In genomic region chr4:6022607-6023288, GRCh38 we compare ENCODE assay signal across 20 cellular contexts. TPM values are rescaled to one million over a fixed set of nuclear protein-coding genes. Genes with fewer than 3 reads are reported as not detected.
A peak's percentile ranks its signal among the peaks of the same experiment; 100 is the strongest.
DNase-seq lines count a peak whose midpoint lies in the region; ATAC-seq, FAIRE-seq and TF ChIP-seq lines count a peak whose summit lies in the region.
"Had no signal": no experiment of that assay in that cellular context is flagged by ENCODE, and none has a peak within 500 bp of the region (broad histone marks: within the 10 kb centered on the region; RNA-seq: fewer than 3 reads in every experiment).

No MANE protein-coding gene starts in this region.

- H3K14ac ChIP-seq in H1 (ENCODE audit: insufficient read length) (no peak overlapping the region), neuronal stem cell (ENCODE audit: low read length) (peak overlapping the region; percentile 26)

- H2BK15ac ChIP-seq in H1 (ENCODE audit: low read length), result no peak overlapping the region
- H2BK15ac ChIP-seq in neuronal stem cell (ENCODE audit: low read length), result no peak overlapping the region

- no peak overlapping the region; the same call in 1 of the 2 replicates for H3K18ac ChIP-seq in H1 (ENCODE audit: extremely low read depth, low read length)
- H3K18ac ChIP-seq in neuronal stem cell (ENCODE audit: low read length), result no peak overlapping the region

- 89% methylated on average over 30 of the region's 30 CpGs; no CpG with 5 or more reads in 1 of the 2 experiments for WGBS in H1 (ENCODE audit: extremely low coverage in 1 of 2, insufficient coverage in 1 of 2, insufficient read length in 1 of 2, insufficient replicate concordance in 2 of 2, low coverage in 1 of 2, low lambda C conversion rate in 2 of 2, missing lambda C conversion rate in 1 of 2), 2 experiments
- no CpG with 5 or more reads among the region's 30 CpGs for WGBS in neuronal stem cell (ENCODE audit: extremely low coverage in 2 of 2, insufficient read length in 2 of 2, insufficient replicate concordance in 1 of 2), 2 donors

- H3K36me3 ChIP-seq in H1 (ENCODE audit: control insufficient read depth in 2 of 4, insufficient read depth in 4 of 4, low read length in 3 of 4) (no peaks in the 10 kb centered on the region), neuronal stem cell (replicated peaks in 1 of 2; ENCODE audit: control insufficient read depth in 2 of 2, insufficient read depth in 2 of 2, low read length in 2 of 2) (no peaks in the 10 kb centered on the region)

- no peak overlapping the region for H4K5ac ChIP-seq in H1 (ENCODE audit: insufficient read length, low read depth, low read length)

- no peak for TF ChIP-seq EP300 in H1 (IDR thresholded peaks at IDR 0.05; ENCODE audit: borderline replicate concordance in 1 of 2, low read depth in 2 of 2, low read length in 2 of 2)

- TF ChIP-seq POLR2A in H1 (IDR thresholded peaks at IDR 0.05; ENCODE audit: control extremely low read depth in 1 of 2, low read depth in 2 of 2, low read length in 2 of 2), result no peak

- no peak overlapping the region for H3K56ac ChIP-seq in H1 (replicated peaks; ENCODE audit: insufficient read length, low read depth, low read length)

- H3K9ac ChIP-seq in H1 (replicated peaks in 1 of 4; ENCODE audit: extremely low read depth in 1 of 4, low read depth in 3 of 4, low read length in 3 of 4) (no peak overlapping the region), neuronal stem cell (ENCODE audit: low read depth, low read length, poor library complexity) (no peak overlapping the region)

- no peak for TF ChIP-seq RAD21 in H1 (IDR thresholded peaks at IDR 0.05 in 1 of 2, conservative IDR thresholded peaks at IDR 0.05 in 1 of 2; ENCODE audit: low read depth in 2 of 2, low read length in 2 of 2)

- H2BK120ac ChIP-seq in H1 (replicated peaks; ENCODE audit: low read depth, low read length), result no peak overlapping the region
- no peak overlapping the region for H2BK120ac ChIP-seq in neuronal stem cell (ENCODE audit: low read depth, low read length)

- no peak overlapping the region for H3K27ac Mint-ChIP-seq in stimulated activated naive CD8-positive, alpha-beta T cell treated with anti-CD3 and anti-CD28 coated beads, Interleukin-15, amount 100 ng/mL, for 72 hours
- no peak overlapping the region for H3K27ac Mint-ChIP-seq in activated T-helper 17 cell treated with anti-CD3 and anti-CD28 coated beads, Interleukin-2, amount 50 U/mL, for 72 hours
- H3K27ac Mint-ChIP-seq in nephron progenitor cell, result no peak overlapping the region
- H3K27ac Mint-ChIP-seq: GM23338 had no signal

- H2AFZ ChIP-seq in H1 (ENCODE audit: low read length) (no peak overlapping the region), neuronal stem cell (ENCODE audit: low read length) (no peak overlapping the region)
- H2AFZ ChIP-seq: GM23338 had no signal

- H3K4me3 ChIP-seq in H1 (ENCODE audit: extremely low read depth in 1 of 4, insufficient read depth in 2 of 4, low read depth in 3 of 4, low read length in 4 of 4) (no peak overlapping the region), neuronal stem cell (ENCODE audit: low read length in 2 of 2) (no peak overlapping the region)
- H3K4me3 ChIP-seq: GM23338 had no signal

- POLR2A ChIA-PET in H1 (lab: Charles Lee; ENCODE audit: partially characterized antibody), result no interaction called here

- H3K23ac ChIP-seq in H1 (ENCODE audit: insufficient read length) (no peak overlapping the region), neuronal stem cell (ENCODE audit: low read depth, low read length, poor library complexity) (no peak overlapping the region)

- no peak overlapping the region for H3K4me3 Mint-ChIP-seq in stimulated activated naive CD8-positive, alpha-beta T cell treated with anti-CD3 and anti-CD28 coated beads, Interleukin-15, amount 100 ng/mL, for 72 hours
- no peak overlapping the region for H3K4me3 Mint-ChIP-seq in activated T-helper 17 cell treated with anti-CD3 and anti-CD28 coated beads, Interleukin-2, amount 50 U/mL, for 72 hours
- no peak overlapping the region for H3K4me3 Mint-ChIP-seq in nephron progenitor cell
- H3K4me3 Mint-ChIP-seq: CD4-positive, alpha-beta memory T cell; GM23338 had no signal

- no peaks in the 10 kb centered on the region for H3K79me2 ChIP-seq in H1 (ENCODE audit: control insufficient read depth in 1 of 2, insufficient read depth in 2 of 2, low read length in 2 of 2)

- H3K27ac ChIP-seq in H1 (ENCODE audit: low read depth, low read length), result no peak overlapping the region
- no peak overlapping the region for H3K27ac ChIP-seq in neuronal stem cell (replicated peaks; ENCODE audit: low read length)

- H2AK5ac ChIP-seq in H1 (ENCODE audit: low read depth, low read length) (no peak overlapping the region), neuronal stem cell (ENCODE audit: low read depth, low read length) (peak overlapping the region; percentile 87)

- H4K8ac ChIP-seq in H1 (ENCODE audit: extremely low read depth, insufficient read depth, low read length) (peak overlapping the region; percentile 60; the same call in 1 of the 2 replicates), neuronal stem cell (ENCODE audit: low read depth, low read length) (no peak overlapping the region)

- H2BK20ac ChIP-seq in H1 (ENCODE audit: low read length), result 0 out of 2 replicates have a peak overlapping the region, but pooled peaks have one; percentile 48

- no peak overlapping the region for H2BK12ac ChIP-seq in H1 (ENCODE audit: low read depth, low read length)
- no peak overlapping the region for H2BK12ac ChIP-seq in neuronal stem cell (ENCODE audit: low read length)

- TF ChIP-seq CTCF in H1 (IDR thresholded peaks at IDR 0.05; ENCODE audit: control extremely low read depth in 1 of 3, insufficient read depth in 1 of 3, low read depth in 1 of 3, low read length in 3 of 3) (no peak), nephron progenitor cell (IDR thresholded peaks at IDR 0.05) (no peak)

- ATAC-seq in stimulated activated naive CD8-positive, alpha-beta T cell treated with anti-CD3 and anti-CD28 coated beads, Interleukin-15, amount 100 ng/mL, for 72 hours, result peak; percentile 9
- ATAC-seq in stimulated activated naive CD8-positive, alpha-beta T cell treated with anti-CD3 and anti-CD28 coated beads, Interleukin-15, Interleukin-2, amounts not matched to agents 100 U/mL and 50 U/mL, for 24 hours, result no peak
- ATAC-seq in activated T-helper 17 cell treated with anti-CD3 and anti-CD28 coated beads, Interleukin-2, amount 50 U/mL, for 72 hours (replicated peaks), result no peak
- ATAC-seq: GM23338 had no signal

- H3K4me1 Mint-ChIP-seq in stimulated activated naive CD8-positive, alpha-beta T cell treated with anti-CD3 and anti-CD28 coated beads, Interleukin-15, amount 100 ng/mL, for 72 hours, result no peaks in the 10 kb centered on the region
- H3K4me1 Mint-ChIP-seq in activated T-helper 17 cell treated with anti-CD3 and anti-CD28 coated beads, Interleukin-2, amount 50 U/mL, for 72 hours, result no peaks in the 10 kb centered on the region
- peaks cover 15% of the 10 kb centered on the region for H3K4me1 Mint-ChIP-seq in nephron progenitor cell

- H4K91ac ChIP-seq in H1 (replicated peaks; ENCODE audit: insufficient read length, low read length) (no peak overlapping the region), neuronal stem cell (ENCODE audit: low read depth, low read length, poor library complexity) (no peak overlapping the region)

- CTCF ChIA-PET in H1 (lab: Charles Lee; ENCODE audit: partially characterized antibody), result interaction anchor here (0.7 to 6.8 kb wide), 5 partner anchors 10 to 1371 kb away, joined by 3 to 74 read pairs (median 62); no protein-coding TSS in a partner anchor

- no peak for FAIRE-seq in H1 (lab: Jason Lieb, UNC)
- FAIRE-seq: GM12891, GM18507, H54 had no signal

- H3K4ac ChIP-seq in H1 (replicated peaks; ENCODE audit: insufficient read length, low read depth, low read length) (no peak overlapping the region), neuronal stem cell (ENCODE audit: low read length) (no peak overlapping the region)

- no peaks in the 10 kb centered on the region for H3K36me3 Mint-ChIP-seq in activated T-helper 17 cell treated with anti-CD3 and anti-CD28 coated beads, Interleukin-2, amount 50 U/mL, for 72 hours (ENCODE audit: low read depth)
- no peaks in the 10 kb centered on the region for H3K36me3 Mint-ChIP-seq in nephron progenitor cell (ENCODE audit: low read depth)
- H3K36me3 Mint-ChIP-seq: CD4-positive, alpha-beta memory T cell had no signal

- no peak overlapping the region for H3K4me2 ChIP-seq in H1 (ENCODE audit: insufficient read depth in 1 of 2, low read depth in 2 of 2, low read length in 2 of 2)
- H3K4me2 ChIP-seq in neuronal stem cell (ENCODE audit: insufficient read depth, low read length, poor library complexity, severe bottlenecking), result no peak overlapping the region
- H3K4me2 ChIP-seq: GM23338 had no signal

- H2BK5ac ChIP-seq in H1 (ENCODE audit: low read depth, low read length) (no peak overlapping the region), neuronal stem cell (ENCODE audit: low read length) (no peak overlapping the region)

- H3K27me3 Mint-ChIP-seq in stimulated activated naive CD8-positive, alpha-beta T cell treated with anti-CD3 and anti-CD28 coated beads, Interleukin-15, amount 100 ng/mL, for 72 hours, result peaks cover 16% of the 10 kb centered on the region
- H3K27me3 Mint-ChIP-seq in activated T-helper 17 cell treated with anti-CD3 and anti-CD28 coated beads, Interleukin-2, amount 50 U/mL, for 72 hours, result peaks cover 12% of the 10 kb centered on the region
- H3K27me3 Mint-ChIP-seq in nephron progenitor cell (ENCODE audit: low read depth, poor library complexity), result peaks cover 43% of the 10 kb centered on the region

- H3K79me1 ChIP-seq in H1 (ENCODE audit: low read depth, low read length), result no peaks in the 10 kb centered on the region
- H3K79me1 ChIP-seq in neuronal stem cell (ENCODE audit: low read depth, low read length), result no peaks in the 10 kb centered on the region

- H3K9me3 Mint-ChIP-seq in stimulated activated naive CD8-positive, alpha-beta T cell treated with anti-CD3 and anti-CD28 coated beads, Interleukin-15, amount 100 ng/mL, for 72 hours, result no peaks in the 10 kb centered on the region
- H3K9me3 Mint-ChIP-seq in activated T-helper 17 cell treated with anti-CD3 and anti-CD28 coated beads, Interleukin-2, amount 50 U/mL, for 72 hours, result no peaks in the 10 kb centered on the region
- H3K9me3 Mint-ChIP-seq in nephron progenitor cell, result no peaks in the 10 kb centered on the region
- H3K9me3 Mint-ChIP-seq: GM23338 had no signal

- H3K27me3 ChIP-seq in H1 (replicated peaks in 1 of 4; ENCODE audit: control insufficient read depth in 3 of 4, extremely low read depth in 1 of 4, insufficient read depth in 3 of 4, low read length in 3 of 4) (no peaks in the 10 kb centered on the region), neuronal stem cell (ENCODE audit: control insufficient read depth in 3 of 3, insufficient read depth in 3 of 3, low read depth in 1 of 3, low read length in 3 of 3) (peaks cover 0 to 22% (median 0%) of the 10 kb centered on the region in 3 experiments)

- no peak for DNase-seq in stimulated activated naive CD8-positive, alpha-beta T cell treated with anti-CD3 and anti-CD28 coated beads, Interleukin-15, amount 100 ng/mL, for 72 hours
- DNase-seq in stimulated activated naive CD8-positive, alpha-beta T cell treated with anti-CD3 and anti-CD28 coated beads, Interleukin-15, Interleukin-2, amounts not matched to agents 100 U/mL and 50 U/mL, for 24 hours, result no peak
- DNase-seq in H1 (ENCODE audit: low read depth in 1 of 2, low spot score in 2 of 2) (no peak), neuronal stem cell (ENCODE audit: low spot score) (no peak), nephron progenitor cell (no peak)
- DNase-seq: C1 segment of cervical spinal cord; Calu3; CD4-positive, alpha-beta memory T cell; COR-L47; GF-D8; HCEC 1CT had no signal

- H4K20me1 ChIP-seq in H1 (replicated peaks in 1 of 2; ENCODE audit: control insufficient read depth in 1 of 2, insufficient read depth in 2 of 2, low read length in 2 of 2), result no peaks in the 10 kb centered on the region

- H3K4me1 ChIP-seq in H1 (replicated peaks in 1 of 4; ENCODE audit: control insufficient read depth in 3 of 4, insufficient read depth in 4 of 4, low read length in 3 of 4) (peaks cover 0 to 8% (median 5%) of the 10 kb centered on the region in 4 experiments; a peak in 6 of 7 replicates), neuronal stem cell (ENCODE audit: control insufficient read depth in 2 of 2, insufficient read depth in 1 of 2, low read depth in 1 of 2, low read length in 2 of 2) (no peaks in the 10 kb centered on the region)

- no peaks in the 10 kb centered on the region for H3K23me2 ChIP-seq in H1 (ENCODE audit: low read depth, low read length)

- H3K9me3 ChIP-seq in H1 (ENCODE audit: insufficient read depth in 2 of 2, low read depth in 1 of 2, low read length in 1 of 2) (no peaks in the 10 kb centered on the region), neuronal stem cell (replicated peaks in 1 of 2; ENCODE audit: control insufficient read depth in 2 of 2, insufficient read depth in 1 of 2, low read depth in 1 of 2, low read length in 2 of 2) (no peaks in the 10 kb centered on the region)

RNA-seq across cellular contexts. Expression of gene C4orf50, which starts 4.5 kb away (rescaled TPM):
- 0.22 and 0.23 TPM in 2 replicates for total RNA-seq in H1 (2021; fragmentation: NEBNext Ultra II Directional; extraction: Animal tissue kit (Norgen Biotek cat#: 25700))
- polyA plus RNA-seq in H1 (2011; rRNA removed), result 0.08 and 0.16 TPM in 2 replicates
- polyA plus RNA-seq in H1 (2011; cell fraction: cytosol; rRNA removed), result 0.14 TPM
- 0.44 TPM for polyA plus RNA-seq in H1 (2011; cell fraction: nucleus; rRNA removed)
- polyA plus RNA-seq in H1 (2012, experiment 1 of 2), result 0.15 to 0.25 TPM (median 0.20 TPM) in 4 replicates
- polyA plus RNA-seq in H1 (2012, experiment 2 of 2), result 0.04 TPM
- polyA plus RNA-seq in H1 (2013, experiment 1 of 2), result 0.06 TPM
- 0.09 TPM for polyA plus RNA-seq in H1 (2013, experiment 2 of 2)
- 0.32 and 0.46 TPM in 2 replicates for polyA minus RNA-seq in H1 (2011; rRNA and poly(A)+ RNA removed)
- polyA minus RNA-seq in H1 (2011; cell fraction: cytosol; rRNA and poly(A)+ RNA removed), result 0.22 TPM
- polyA minus RNA-seq in H1 (2011; cell fraction: nucleus; rRNA and poly(A)+ RNA removed), result 0.70 TPM
- 0.01 TPM for polyA plus RNA-seq in neuronal stem cell (2013, experiment 1 of 2)
- 0.01 TPM for polyA plus RNA-seq in neuronal stem cell (2013, experiment 2 of 2)
- 1 to 10 TPM in 1 of 2 donors, under 1 TPM in 1; 0.34 to 2.1 TPM for total RNA-seq in activated T-helper 17 cell treated with anti-CD3 and anti-CD28 coated beads, Interleukin-2, amount 50 U/mL, for 72 hours
- total RNA-seq: A673, Calu3, Daoy, G401 had no signal
- polyA plus RNA-seq: BJ had no signal
